ENCODE assay signal across 24 cellular contexts in genomic region chr19:41709951-41710645, GRCh38. TPM values are rescaled to one million over a fixed set of nuclear protein-coding genes. Genes with fewer than 3 reads are reported as not detected.
"Had no signal": no experiment of that assay in that cellular context is flagged by ENCODE, and none has a peak within 500 bp of the region (broad histone marks: within the 10 kb centered on the region; RNA-seq: fewer than 3 reads in every experiment).

No MANE protein-coding gene starts in this region.

- DNase-seq: activated CD4-positive, alpha-beta T cell treated with anti-CD3 and anti-CD28 coated beads for 1 hour; activated CD4-positive, alpha-beta T cell treated with anti-CD3 and anti-CD28 coated beads, Interleukin-2, amount 50 U/mL, for 1 hour; activated CD8-positive, alpha-beta T cell treated with anti-CD3 and anti-CD28 coated beads, Interleukin-2, amount 10 ng/mL, durations not matched to agents 7 days and 5 days; activated naive CD4-positive, alpha-beta T cell treated with anti-CD3 and anti-CD28 coated beads, Interleukin-2, amount 10 ng/mL, durations not matched to agents 7 days and 5 days; activated T-cell treated with anti-CD3 and anti-CD28 coated beads, Interleukin-2, amount 50 U/mL, for 4 hours; aorta; dermis blood vessel endothelial cell; effector CD8-positive, alpha-beta T cell; erythroblast; foreskin melanocyte; kidney glomerular epithelial cell; left ventricle myocardium inferior; mammary epithelial cell; midbrain; nucleus accumbens; stimulated activated CD4-positive, alpha-beta T cell treated with anti-CD3 and anti-CD28 coated beads, Interleukin-2, amount 100 ng/mL, for 48 hours; stimulated activated naive CD4-positive, alpha-beta T cell; T-helper 1 cell; WERI-Rb-1 had no signal

- ATAC-seq: activated CD8-positive, alpha-beta T cell treated with anti-CD3 and anti-CD28 coated beads, Interleukin-2, amount 10 ng/mL, durations not matched to agents 7 days and 5 days; activated T-cell treated with anti-CD3 and anti-CD28 coated beads, Interleukin-2, amount 50 U/mL, for 4 hours had no signal

- H3K27me3 ChIP-seq: hepatocyte had no signal

- H3K4me1 ChIP-seq: left ventricle myocardium inferior had no signal

- H3K27ac ChIP-seq: hepatocyte, left ventricle myocardium inferior, thoracic aorta, WERI-Rb-1 had no signal

- H3K4me3 ChIP-seq: hepatocyte, left ventricle myocardium inferior, thoracic aorta had no signal

- H3K9me3 ChIP-seq: left ventricle myocardium inferior, thoracic aorta had no signal

- H3K36me3 ChIP-seq: left ventricle myocardium inferior, thoracic aorta, WERI-Rb-1 had no signal

RNA-seq across cellular contexts. Expression of gene CEACAM5, which starts 1.7 kb away (rescaled TPM):
- total RNA-seq: activated CD8-positive, alpha-beta T cell treated with anti-CD3 and anti-CD28 coated beads, Interleukin-2, amount 10 ng/mL, durations not matched to agents 7 days and 5 days; chondrocyte; dermis blood vessel endothelial cell; mammary epithelial cell; thoracic aorta; urinary bladder had no signal

RNA-seq across cellular contexts. Expression of gene CEACAM7, which starts 22.0 kb away (rescaled TPM):
- total RNA-seq: activated CD8-positive, alpha-beta T cell treated with anti-CD3 and anti-CD28 coated beads, Interleukin-2, amount 10 ng/mL, durations not matched to agents 7 days and 5 days; cardiac septum; chondrocyte; mammary epithelial cell; thoracic aorta; urinary bladder had no signal

RNA-seq across cellular contexts. Expression of gene CEACAM6, which starts 45.2 kb away (rescaled TPM):
- total RNA-seq: activated CD8-positive, alpha-beta T cell treated with anti-CD3 and anti-CD28 coated beads, Interleukin-2, amount 10 ng/mL, durations not matched to agents 7 days and 5 days; chondrocyte; dermis blood vessel endothelial cell; thoracic aorta had no signal
